Comparison of ENCODE assay signal across 8 cellular contexts in the genomic region with DNA sequence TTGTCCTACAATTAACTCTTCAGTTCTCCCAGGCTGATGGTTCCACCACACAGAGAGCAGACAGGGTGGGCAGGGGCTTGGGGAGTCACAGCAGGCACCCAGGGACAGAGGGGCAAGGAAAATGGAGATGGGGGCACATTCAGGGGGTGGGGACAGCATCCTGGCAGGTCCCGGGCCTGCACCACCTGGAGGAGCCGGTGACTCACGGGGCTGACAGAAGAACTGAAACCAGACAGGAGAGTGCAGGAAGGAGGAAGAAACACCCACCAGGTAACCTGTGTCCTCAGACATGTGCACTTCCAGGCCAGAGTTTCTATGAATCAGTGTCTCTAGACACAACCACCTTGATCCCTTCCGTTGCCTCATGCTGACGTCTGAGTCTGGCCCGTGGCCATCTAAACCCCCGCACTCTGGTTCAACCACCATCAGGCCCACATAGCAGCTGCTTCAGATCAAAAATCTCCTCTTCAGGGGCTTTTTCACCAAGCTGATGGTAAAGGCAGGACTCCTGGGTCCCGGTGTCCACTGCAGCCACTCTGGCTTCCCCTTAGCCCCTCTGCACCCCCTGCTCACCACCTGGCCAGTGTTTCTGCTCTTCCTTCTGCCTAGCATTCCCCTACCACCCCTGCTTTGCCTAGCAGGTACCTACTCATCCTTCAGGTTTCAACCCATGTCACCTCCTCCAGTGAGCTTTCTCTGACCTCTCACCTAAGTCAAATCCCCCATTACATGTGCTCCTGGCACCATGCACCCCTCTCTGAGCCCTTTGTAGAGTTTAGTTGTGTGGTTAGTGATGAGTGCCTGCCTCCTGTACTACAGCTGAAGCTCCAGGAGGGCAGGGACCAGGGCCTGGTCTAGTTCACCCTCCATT.
DNase-seq lines count a peak whose midpoint lies in the region; ATAC-seq and TF ChIP-seq lines count a peak whose summit lies in the region.

No MANE protein-coding gene starts in this region.

- H3K36me3 Mint-ChIP-seq in effector memory CD8-positive, alpha-beta T cell (ENCODE audit: insufficient read depth) = no peaks in the 10 kb centered on the region

- H3K4me1 Mint-ChIP-seq in effector memory CD8-positive, alpha-beta T cell (ENCODE audit: low read depth in 2 of 2) = peaks cover 21 to 25% of the 10 kb centered on the region in 2 donors

- H3K27me3 Mint-ChIP-seq in effector memory CD8-positive, alpha-beta T cell = peaks cover 0 to 12% of the 10 kb centered on the region in 2 donors

- POLR2A ChIA-PET in RWPE1 (lab: Yijun Ruan, JAX; ENCODE audit: low non-redundant PET) = no interaction called here

- TF ChIP-seq CTCF in RWPE1 (conservative IDR thresholded peaks at IDR 0.05; ENCODE audit: low read depth) = no peak

- H3K27ac Mint-ChIP-seq in effector memory CD8-positive, alpha-beta T cell = peak overlapping the region; percentile 30 to 96

- no peaks in the 10 kb centered on the region for H3K9me3 Mint-ChIP-seq in effector memory CD8-positive, alpha-beta T cell

- peak overlapping the region; percentile 88 for H3K27ac ChIP-seq in RWPE1

- CTCF ChIA-PET in RWPE1 (lab: Yijun Ruan, JAX) = interaction anchor here (1.6 to 1.9 kb wide), 4 partner anchors 9 to 65 kb away, joined by 6 to 9 read pairs (median 7); no protein-coding TSS in a partner anchor

- DNase-seq in RWPE1 (ENCODE audit: low spot score) (peak; percentile 96), hippocampal formation (lab: John Stamatoyannopoulos, UW) (no peak), NCI-H1417 treated with DMSO at 0.1 percent for 48 hours (lab: John Stamatoyannopoulos, UW) (no peak)
- peak in 2 of 3 experiments; percentile 20 to 41 for DNase-seq in effector memory CD8-positive, alpha-beta T cell
- peak; percentile 79 to 81 for DNase-seq in stimulated activated CD8-positive, alpha-beta memory T cell treated with anti-CD3 and anti-CD28 coated beads, Interleukin-7, amount 100 ng/mL, for 4 hours (ENCODE audit: low read depth in 2 of 2)

- peak overlapping the region in 1 of 2 donors; percentile 34 for H3K4me3 Mint-ChIP-seq in effector memory CD8-positive, alpha-beta T cell

- peak; percentile 34 for ATAC-seq in GM18499 (IDR thresholded peaks at IDR 0.05; ENCODE audit: insufficient read depth, unreplicated experiment)
- ATAC-seq in HG02623 (IDR thresholded peaks at IDR 0.05; ENCODE audit: unreplicated experiment) = peak; percentile 40
- peak; percentile 69 for ATAC-seq in effector memory CD8-positive, alpha-beta T cell (replicated peaks)
- no peak for ATAC-seq in GM19463 (IDR thresholded peaks at IDR 0.05; ENCODE audit: unreplicated experiment)

Comparison
In these comparisons a context has a peak if more than half of its experiments do, and no peak if none do; other contexts are left out.
1. DNase-seq: peak in RWPE1 (single experiment), effector memory CD8-positive, alpha-beta T cell (2 of 3) and stimulated activated CD8-positive, alpha-beta memory T cell treated with anti-CD3 and anti-CD28 coated beads, Interleukin-7, amount 100 ng/mL, for 4 hours (2 of 2); none in hippocampal formation (0 of 2) and NCI-H1417 treated with DMSO at 0.1 percent for 48 hours (single experiment).